Comparison of ENCODE assay signal across 1 cellular context in the genomic region with DNA sequence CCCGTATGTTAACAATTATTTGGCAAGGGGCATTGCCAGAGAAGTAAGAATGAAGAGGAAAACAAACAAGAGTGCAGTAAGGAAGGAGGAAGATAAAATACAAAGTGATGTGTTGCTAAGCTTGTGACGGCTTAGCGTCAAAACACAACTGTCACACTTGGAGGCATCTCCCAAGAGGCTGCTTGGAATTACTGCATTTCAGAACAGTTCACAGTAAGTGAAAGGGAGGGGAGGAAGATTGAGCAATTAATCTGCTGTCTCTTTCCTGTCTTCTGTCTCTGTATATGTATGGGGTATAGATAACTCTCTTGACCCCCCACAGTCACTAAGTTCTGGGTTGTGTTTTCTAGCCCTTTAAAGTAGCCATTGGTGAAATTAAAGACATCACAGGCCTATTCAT.
TF ChIP-seq lines count a peak whose summit lies in the region.

No MANE protein-coding gene starts in this region.

TF ChIP-seq in GM23338, 12 proteins besides CTCF, POLR2A, EP300 and RAD21 (continued from another document):
- TF ChIP-seq REST (IDR thresholded peaks at IDR 0.05; ENCODE audit: unreplicated experiment) = no peak
- no peak for TF ChIP-seq ZNF114 (CRISPR knock-in tag; IDR thresholded peaks at IDR 0.05)
- no peak for TF ChIP-seq ZNF462 (CRISPR knock-in tag; IDR thresholded peaks at IDR 0.05)
